ENCODE assay signal across 8 cellular contexts in genomic region chr17:48131216-48131824, GRCh38. TPM values are rescaled to one million over a fixed set of nuclear protein-coding genes. Genes with fewer than 3 reads are reported as not detected.
DNase-seq lines count a peak whose midpoint lies in the region; ATAC-seq and TF ChIP-seq lines count a peak whose summit lies in the region.

No MANE protein-coding gene starts in this region.

- H3K9ac ChIP-seq in neural cell (ENCODE audit: low read length), result no peak overlapping the region

- H3K36me3 ChIP-seq in neural cell (ENCODE audit: insufficient read depth, low read length), result no peaks in the 10 kb centered on the region

- no peaks in the 10 kb centered on the region for H3K9me3 ChIP-seq in neural cell (ENCODE audit: low read length)

- H3K36me3 Mint-ChIP-seq in activated T-cell treated with anti-CD3 and anti-CD28 coated beads, Interleukin-2, amount 50 U/mL, for 24 hours (ENCODE audit: low read depth), result peaks cover 38% of the 10 kb centered on the region

- DNase-seq in COLO829 (ENCODE audit: low spot score) (peak; percentile 54), HT-29 (ENCODE audit: low spot score) (peak; percentile 87), NOMO-1 (lab: John Stamatoyannopoulos, UW; ENCODE audit: unreplicated experiment in 2 of 2) (peak; percentile 22 to 52), fibroblast of peridontal ligament (ENCODE audit: extremely low read depth) (peak; percentile 78), posterior vena cava (ENCODE audit: low spot score) (no peak)
- no peak for DNase-seq in activated T-cell treated with anti-CD3 and anti-CD28 coated beads, Interleukin-2, amount 50 U/mL, for 24 hours

- no peaks in the 10 kb centered on the region for H3K9me2 ChIP-seq in neural cell (ENCODE audit: insufficient read depth, low read length)

- peak; percentile 70 for TF ChIP-seq CTCF in neural cell (IDR thresholded peaks at IDR 0.05; ENCODE audit: poor library complexity, severe bottlenecking)

- H3K27me3 Mint-ChIP-seq in activated T-cell treated with anti-CD3 and anti-CD28 coated beads, Interleukin-2, amount 50 U/mL, for 24 hours, result no peaks in the 10 kb centered on the region

- H3K4me3 Mint-ChIP-seq in activated T-cell treated with anti-CD3 and anti-CD28 coated beads, Interleukin-2, amount 50 U/mL, for 24 hours, result no peak overlapping the region

- peaks cover 1% of the 10 kb centered on the region for H3K4me1 Mint-ChIP-seq in activated T-cell treated with anti-CD3 and anti-CD28 coated beads, Interleukin-2, amount 50 U/mL, for 24 hours (ENCODE audit: low read depth)

- no peaks in the 10 kb centered on the region for H3F3A ChIP-seq in neural cell (ENCODE audit: insufficient read depth, low read length, poor library complexity, severe bottlenecking)

- H2AFZ ChIP-seq in neural cell (ENCODE audit: low read depth, low read length), result no peak overlapping the region

- H3K4me3 ChIP-seq in neural cell (ENCODE audit: low read length), result no peak overlapping the region

- TF ChIP-seq EP300 in neural cell (conservative IDR thresholded peaks at IDR 0.05; ENCODE audit: poor library complexity, severe bottlenecking), result no peak

- no peaks in the 10 kb centered on the region for H3K79me2 ChIP-seq in neural cell (replicated peaks; ENCODE audit: insufficient read depth, low read length)

- peak overlapping the region; percentile 47 for H3K27ac Mint-ChIP-seq in activated T-cell treated with anti-CD3 and anti-CD28 coated beads, Interleukin-2, amount 50 U/mL, for 24 hours

- H3K27ac ChIP-seq in neural cell (ENCODE audit: low read length), result no peak overlapping the region

- peak; percentile 69 for TF ChIP-seq RAD21 in neural cell (conservative IDR thresholded peaks at IDR 0.05)

- H3K9me3 Mint-ChIP-seq in activated T-cell treated with anti-CD3 and anti-CD28 coated beads, Interleukin-2, amount 50 U/mL, for 24 hours, result no peaks in the 10 kb centered on the region

- H3K27me3 ChIP-seq in neural cell (ENCODE audit: insufficient read depth, low read depth, low read length), result no peaks in the 10 kb centered on the region

- no peak for ATAC-seq in GM21526 (IDR thresholded peaks at IDR 0.05; ENCODE audit: low FRiP score, unreplicated experiment)

- intact Hi-C loops in posterior vena cava (cut with DNase I), result loop anchor here in 1 of 2 donors (10.0 kb wide), 1 partner anchor 57 kb away; no protein-coding TSS in a partner anchor

- no peaks in the 10 kb centered on the region for H4K20me1 ChIP-seq in neural cell (ENCODE audit: insufficient read depth)

- no peak overlapping the region for H3K4me2 ChIP-seq in neural cell (ENCODE audit: low read length)

TF ChIP-seq in neural cell, 6 proteins besides CTCF, POLR2A, EP300 and RAD21:
- TF ChIP-seq SMC3 (conservative IDR thresholded peaks at IDR 0.05; ENCODE audit: poor library complexity) (peak; percentile 67), MXI1 (conservative IDR thresholded peaks at IDR 0.05; ENCODE audit: poor library complexity, severe bottlenecking) (no peak)
TF ChIP-seq in neural cell: peak in this region for 1.

RNA-seq across cellular contexts. Expression of gene SNX11, which starts 23.8 kb away (rescaled TPM):
- 15.7 and 16.4 TPM in 2 replicates for total RNA-seq in HT-29 (2014; rRNA removed; shearing (Covaris generic))
- polyA plus RNA-seq in neural cell, result 29.0 and 34.7 TPM in 2 replicates
- 25.7 and 30.7 TPM in 2 replicates for polyA minus RNA-seq in neural cell
- total RNA-seq in posterior vena cava, result 10 to 100 TPM; 18.8 to 22.3 TPM

RNA-seq across cellular contexts. Expression of gene CBX1, which starts 30.0 kb away (rescaled TPM):
- 33.8 and 39.5 TPM in 2 replicates for total RNA-seq in HT-29 (2014; rRNA removed; shearing (Covaris generic))
- 336 and 363 TPM in 2 replicates for polyA plus RNA-seq in neural cell
- 205 and 210 TPM in 2 replicates for polyA minus RNA-seq in neural cell
- 10 to 100 TPM; 38.7 to 46.1 TPM for total RNA-seq in posterior vena cava

Comparison
In these comparisons a context has a peak if more than half of its experiments do, and no peak if none do; other contexts are left out.
1. DNase-seq: peak in COLO829 (single experiment), HT-29 (single experiment), NOMO-1 (2 of 2) and fibroblast of peridontal ligament (single experiment); none in activated T-cell treated with anti-CD3 and anti-CD28 coated beads, Interleukin-2, amount 50 U/mL, for 24 hours (single experiment) and posterior vena cava (single experiment).